ENCODE assay signal across 29 cellular contexts in genomic region chr5:121741156-121741555, GRCh38.
"Had no signal": no experiment of that assay in that cellular context is flagged by ENCODE, and none has a peak within 500 bp of the region (broad histone marks: within the 10 kb centered on the region; RNA-seq: fewer than 3 reads in every experiment).

No MANE protein-coding gene starts in this region.

- H3K36me3 ChIP-seq: left lung, lower lobe of right lung, neural progenitor cell, neutrophil, right atrium auricular region, right lobe of liver, suprapubic skin, thoracic aorta, tibial artery, uterus had no signal

- H3K27ac ChIP-seq: left lung, lower lobe of right lung, neural progenitor cell, neutrophil, parathyroid adenoma, right atrium auricular region, right lobe of liver, suprapubic skin, thoracic aorta, tibial artery, uterus had no signal

- H3K4me3 ChIP-seq: left lung, lower lobe of right lung, neural progenitor cell, right atrium auricular region, right lobe of liver, smooth muscle cell, suprapubic skin, thoracic aorta, tibial artery, uterus had no signal

- H3K79me2 ChIP-seq: parathyroid adenoma had no signal

- H3K27me3 ChIP-seq: left lung, neural progenitor cell, neutrophil, right atrium auricular region, right lobe of liver, suprapubic skin, tibial artery, uterus had no signal

- H3K9ac ChIP-seq: neural progenitor cell, parathyroid adenoma had no signal

- ATAC-seq: left colon, left lung, lower lobe of right lung, natural killer cell, right lobe of liver had no signal

- H3K4me2 ChIP-seq: neural progenitor cell, smooth muscle cell had no signal

- H3K9me3 ChIP-seq: neutrophil, right atrium auricular region, right lobe of liver, thoracic aorta, uterus had no signal

- DNase-seq: hippocampal formation; immature natural killer cell; kidney; left colon; left lung; lower lobe of right lung; mammary epithelial cell; mesendoderm; naive B cell; natural killer cell; nephron progenitor cell; occipital lobe; right lobe of liver; stimulated activated CD4-positive, alpha-beta T cell treated with anti-CD3 and anti-CD28 coated beads, Interleukin-1b, Interleukin-23, amount 100 ng/mL, for 48 hours; stimulated activated CD4-positive, alpha-beta T cell treated with anti-CD3 and anti-CD28 coated beads, Interleukin-2, amount 100 ng/mL, for 48 hours; stimulated activated CD4-positive, alpha-beta T cell treated with anti-CD3 and anti-CD28 coated beads, Interleukin-4, amount 100 ng/mL, for 4 hours; stimulated activated CD8-positive, alpha-beta memory T cell treated with anti-CD3 and anti-CD28 coated beads, Interleukin-4, amount 100 ng/mL, for 48 hours; stimulated activated naive CD4-positive, alpha-beta T cell treated with Interleukin-2 at 50 U/mL for 16 hours; tibial artery; trophoblast cell; uterus had no signal

- FAIRE-seq: islet of Langerhans, kidney had no signal

- H3K4me1 ChIP-seq: left lung, lower lobe of right lung, neural progenitor cell, parathyroid adenoma, right atrium auricular region, right lobe of liver, suprapubic skin, tibial artery, uterus had no signal

- H2AFZ ChIP-seq: neural progenitor cell, parathyroid adenoma had no signal
